18 cellular contexts compared by ENCODE assay signal in genomic region chr3:191339313-191339917, GRCh38. TPM values are rescaled to one million over a fixed set of nuclear protein-coding genes. Genes with fewer than 3 reads are reported as not detected.
"Had no signal": no experiment of that assay in that cellular context is flagged by ENCODE, and none has a peak within 500 bp of the region (broad histone marks: within the 10 kb centered on the region; RNA-seq: fewer than 3 reads in every experiment).

No MANE protein-coding gene starts in this region.

- ATAC-seq: activated CD8-positive, alpha-beta memory T cell treated with anti-CD3 and anti-CD28 coated beads, Interleukin-2, amount 10 ng/mL, durations not matched to agents 7 days and 5 days; foreskin keratinocyte; SK-N-SH treated with all-trans-retinoic acid at 6 μM for 48 hours had no signal

- H3K4me3 Mint-ChIP-seq: activated CD8-positive, alpha-beta memory T cell treated with anti-CD3 and anti-CD28 coated beads, Interleukin-2, amount 10 ng/mL, durations not matched to agents 7 days and 5 days; activated naive CD8-positive, alpha-beta T cell treated with anti-CD3 and anti-CD28 coated beads, Interleukin-2, amount 10 ng/mL, durations not matched to agents 7 days and 5 days; activated T-cell treated with anti-CD3 and anti-CD28 coated beads, Interleukin-2, amount 50 U/mL, for 24 hours; mesothelial cell of epicardium had no signal

- H3K27me3 ChIP-seq: esophagus squamous epithelium, foreskin keratinocyte, upper lobe of left lung had no signal

- H3K27me3 Mint-ChIP-seq: activated CD8-positive, alpha-beta memory T cell treated with anti-CD3 and anti-CD28 coated beads, Interleukin-2, amount 10 ng/mL, durations not matched to agents 7 days and 5 days; activated naive CD8-positive, alpha-beta T cell treated with anti-CD3 and anti-CD28 coated beads, Interleukin-2, amount 10 ng/mL, durations not matched to agents 7 days and 5 days; activated T-cell treated with anti-CD3 and anti-CD28 coated beads, Interleukin-2, amount 50 U/mL, for 24 hours had no signal

- H3K4me3 ChIP-seq: esophagus squamous epithelium, upper lobe of left lung had no signal

- H3K9me3 Mint-ChIP-seq: activated naive CD8-positive, alpha-beta T cell treated with anti-CD3 and anti-CD28 coated beads, Interleukin-2, amount 10 ng/mL, durations not matched to agents 7 days and 5 days; activated T-cell treated with anti-CD3 and anti-CD28 coated beads, Interleukin-2, amount 50 U/mL, for 24 hours; mesothelial cell of epicardium had no signal

- DNase-seq: activated CD4-positive, CD25-positive, alpha-beta regulatory T cell; activated CD8-positive, alpha-beta memory T cell treated with anti-CD3 and anti-CD28 coated beads, Interleukin-2, amount 10 ng/mL, durations not matched to agents 7 days and 5 days; activated gamma-delta T cell treated with Interleukin-2 at 50 U/mL for 16 hours; activated naive CD8-positive, alpha-beta T cell treated with anti-CD3 and anti-CD28 coated beads, Interleukin-2, amount 10 ng/mL, durations not matched to agents 7 days and 5 days; activated T-cell treated with anti-CD3 and anti-CD28 coated beads, Interleukin-2, amount 50 U/mL, for 24 hours; anterior cingulate cortex; esophagus squamous epithelium; foreskin keratinocyte; head of caudate nucleus; islet precursor cell; small intestine; stimulated activated naive CD4-positive, alpha-beta T cell; substantia nigra; upper lobe of left lung had no signal

- H3K36me3 Mint-ChIP-seq: activated CD8-positive, alpha-beta memory T cell treated with anti-CD3 and anti-CD28 coated beads, Interleukin-2, amount 10 ng/mL, durations not matched to agents 7 days and 5 days; activated naive CD8-positive, alpha-beta T cell treated with anti-CD3 and anti-CD28 coated beads, Interleukin-2, amount 10 ng/mL, durations not matched to agents 7 days and 5 days; mesothelial cell of epicardium had no signal

- H3K4me1 Mint-ChIP-seq: activated CD8-positive, alpha-beta memory T cell treated with anti-CD3 and anti-CD28 coated beads, Interleukin-2, amount 10 ng/mL, durations not matched to agents 7 days and 5 days; activated naive CD8-positive, alpha-beta T cell treated with anti-CD3 and anti-CD28 coated beads, Interleukin-2, amount 10 ng/mL, durations not matched to agents 7 days and 5 days had no signal

- H3K27ac ChIP-seq: esophagus squamous epithelium, foreskin keratinocyte, upper lobe of left lung had no signal

- H3K36me3 ChIP-seq: esophagus squamous epithelium, upper lobe of left lung had no signal

- H3K27ac Mint-ChIP-seq: activated CD8-positive, alpha-beta memory T cell treated with anti-CD3 and anti-CD28 coated beads, Interleukin-2, amount 10 ng/mL, durations not matched to agents 7 days and 5 days; activated naive CD8-positive, alpha-beta T cell treated with anti-CD3 and anti-CD28 coated beads, Interleukin-2, amount 10 ng/mL, durations not matched to agents 7 days and 5 days; activated T-cell treated with anti-CD3 and anti-CD28 coated beads, Interleukin-2, amount 50 U/mL, for 24 hours; mesothelial cell of epicardium had no signal

- H3K9me3 ChIP-seq: esophagus squamous epithelium, upper lobe of left lung had no signal

RNA-seq across cellular contexts. Expression of gene UTS2B, which starts 9.1 kb away (rescaled TPM):
- total RNA-seq: activated CD8-positive, alpha-beta memory T cell treated with anti-CD3 and anti-CD28 coated beads, Interleukin-2, amount 10 ng/mL, durations not matched to agents 7 days and 5 days; activated naive CD8-positive, alpha-beta T cell treated with anti-CD3 and anti-CD28 coated beads, Interleukin-2, amount 10 ng/mL, durations not matched to agents 7 days and 5 days; liver; T-helper 1 cell treated with Interleukin-12 subunit alpha and Interleukin-12 subunit beta and Interleukin-4 antibody, amounts not matched to agents 30 ng/mL and 1 ng/mL, for 36 hours had no signal
